In the genomic region with DNA sequence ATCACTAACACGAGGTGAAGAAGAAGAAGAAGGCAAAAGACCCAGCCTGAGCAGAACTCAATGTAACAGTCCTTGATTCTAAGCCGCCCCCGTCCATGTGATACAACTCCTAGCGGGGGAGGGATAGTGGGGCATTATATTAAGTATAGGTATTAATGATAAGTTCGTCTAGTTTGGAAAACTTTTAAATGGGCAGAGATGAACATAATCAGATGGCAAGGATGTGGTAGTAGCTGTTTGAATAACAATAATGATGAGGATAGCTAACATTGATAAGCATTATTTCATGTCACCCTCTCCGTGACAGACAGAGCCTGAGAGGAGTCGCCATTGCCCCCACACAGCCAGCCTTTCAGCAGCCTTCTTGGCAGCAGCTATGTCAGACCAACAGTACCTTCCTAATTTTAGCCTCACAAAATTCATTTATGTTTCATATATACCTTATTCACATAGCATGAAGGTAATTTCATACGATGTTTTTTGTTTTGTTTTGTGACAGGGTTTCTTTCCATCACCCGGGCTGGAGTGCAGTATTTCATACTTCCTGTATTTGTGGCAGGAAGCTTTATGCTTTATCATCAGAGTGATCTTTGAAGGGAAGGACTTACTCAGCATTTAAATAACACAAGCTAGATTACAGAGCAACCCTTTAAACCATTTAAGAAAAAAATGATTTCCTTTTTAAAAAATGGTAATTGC, we compare ENCODE assay signal across 1 cellular context.
TF ChIP-seq lines count a peak whose summit lies in the region.

No MANE protein-coding gene starts in this region.

TF ChIP-seq in K562, 482 proteins besides CTCF, POLR2A, EP300 and RAD21 (continued from another document and continues in another):
- TF ChIP-seq, protein P1, sequence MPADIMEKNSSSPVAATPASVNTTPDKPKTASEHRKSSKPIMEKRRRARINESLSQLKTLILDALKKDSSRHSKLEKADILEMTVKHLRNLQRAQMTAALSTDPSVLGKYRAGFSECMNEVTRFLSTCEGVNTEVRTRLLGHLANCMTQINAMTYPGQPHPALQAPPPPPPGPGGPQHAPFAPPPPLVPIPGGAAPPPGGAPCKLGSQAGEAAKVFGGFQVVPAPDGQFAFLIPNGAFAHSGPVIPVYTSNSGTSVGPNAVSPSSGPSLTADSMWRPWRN (IDR thresholded peaks at IDR 0.05; ENCODE audit: low read depth) = no peak
- TF ChIP-seq ATF1 (CRISPR knock-in tag; IDR thresholded peaks at IDR 0.05) (no peak), ATF1 (tag; IDR thresholded peaks at IDR 0.05) (peak; percentile 41; the same call in 1 of the 2 replicates), PPARD (CRISPR knock-in tag; IDR thresholded peaks at IDR 0.05) (no peak), ZBTB1 (CRISPR knock-in tag; IDR thresholded peaks at IDR 0.05; ENCODE audit: borderline replicate concordance, low read depth) (no peak), SNRNP70 (optimal IDR thresholded peaks at IDR 0.05; ENCODE audit: low read depth, low read length) (no peak), L3MBTL2 (IDR thresholded peaks at IDR 0.05) (no peak; the same call in none of the 2 replicates), RFX1 (IDR thresholded peaks at IDR 0.05) (no peak), FOSL1 (tag; conservative IDR thresholded peaks at IDR 0.05) (peak; percentile 69), ZNF197 (CRISPR knock-in tag; IDR thresholded peaks at IDR 0.05; ENCODE audit: low read depth) (no peak), ELF1 (tag; IDR thresholded peaks at IDR 0.05) (peak; percentile 84), ATF7 (IDR thresholded peaks at IDR 0.05) (no peak; the same call in none of the 2 replicates), PHF20 (IDR thresholded peaks at IDR 0.05; ENCODE audit: partially characterized antibody) (peak; percentile 21), TEAD4 (IDR thresholded peaks at IDR 0.05; ENCODE audit: low read length) (peak; percentile 41; the same call in 1 of the 2 replicates), TEAD4 (CRISPR knock-in tag; IDR thresholded peaks at IDR 0.05; ENCODE audit: borderline replicate concordance) (no peak), CHCHD3 (CRISPR knock-in tag; IDR thresholded peaks at IDR 0.05) (no peak), CSDE1 (IDR thresholded peaks at IDR 0.05) (peak in 1 of 2 experiments; percentile 16; a peak in 1 of 4 replicates), ZNF766 (CRISPR knock-in tag; conservative IDR thresholded peaks at IDR 0.05) (peak; percentile 82), CHD4 (IDR thresholded peaks at IDR 0.05; ENCODE audit: insufficient read depth, insufficient replicate concordance, low read depth, low read length, poor library complexity, severe bottlenecking) (no peak), ZNF274 (IDR thresholded peaks at IDR 0.05; ENCODE audit: borderline replicate concordance, low read depth, low read length) (no peak), CBFB (CRISPR knock-in tag; IDR thresholded peaks at IDR 0.05) (no peak), POLR2AphosphoS2 (IDR thresholded peaks at IDR 0.05; ENCODE audit: low read length) (no peak), SMARCE1 (IDR thresholded peaks at IDR 0.05) (peak; percentile 57; the same call in 1 of the 2 replicates), PHTF2 (CRISPR knock-in tag; IDR thresholded peaks at IDR 0.05) (no peak), SMARCC2 (IDR thresholded peaks at IDR 0.05; ENCODE audit: low read depth) (peak; percentile 16; the same call in 1 of the 2 replicates), TCF7L2 (IDR thresholded peaks at IDR 0.05; ENCODE audit: low read depth, low read length) (no peak), CCNT2 (IDR thresholded peaks at IDR 0.05; ENCODE audit: borderline replicate concordance, extremely low read depth, insufficient read length, low read depth, low read length) (peak; percentile 17), BCL6 (CRISPR knock-in tag; IDR thresholded peaks at IDR 0.05) (no peak), TGIF2 (CRISPR knock-in tag; IDR thresholded peaks at IDR 0.05) (no peak), GABPA (tag; conservative IDR thresholded peaks at IDR 0.05; ENCODE audit: low read depth) (peak; percentile 77), RBFOX2 (IDR thresholded peaks at IDR 0.05; ENCODE audit: low read depth, low read length) (peak; percentile 50), ZEB2 (IDR thresholded peaks at IDR 0.05) (no peak), HOXB6 (CRISPR knock-in tag; IDR thresholded peaks at IDR 0.05; ENCODE audit: borderline replicate concordance) (no peak), XRCC3 (IDR thresholded peaks at IDR 0.05) (no peak), KLF6 (CRISPR knock-in tag; IDR thresholded peaks at IDR 0.05; ENCODE audit: borderline replicate concordance) (no peak), EGR1 (conservative IDR thresholded peaks at IDR 0.05) (peak; percentile 83)
- TF ChIP-seq, protein P2, sequence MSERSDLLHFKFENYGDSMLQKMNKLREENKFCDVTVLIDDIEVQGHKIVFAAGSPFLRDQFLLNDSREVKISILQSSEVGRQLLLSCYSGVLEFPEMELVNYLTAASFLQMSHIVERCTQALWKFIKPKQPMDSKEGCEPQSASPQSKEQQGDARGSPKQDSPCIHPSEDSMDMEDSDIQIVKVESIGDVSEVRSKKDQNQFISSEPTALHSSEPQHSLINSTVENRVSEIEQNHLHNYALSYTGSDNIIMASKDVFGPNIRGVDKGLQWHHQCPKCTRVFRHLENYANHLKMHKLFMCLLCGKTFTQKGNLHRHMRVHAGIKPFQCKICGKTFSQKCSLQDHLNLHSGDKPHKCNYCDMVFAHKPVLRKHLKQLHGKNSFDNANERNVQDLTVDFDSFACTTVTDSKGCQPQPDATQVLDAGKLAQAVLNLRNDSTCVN (CRISPR knock-in tag; IDR thresholded peaks at IDR 0.05) = no peak
- TF ChIP-seq, protein P3, sequence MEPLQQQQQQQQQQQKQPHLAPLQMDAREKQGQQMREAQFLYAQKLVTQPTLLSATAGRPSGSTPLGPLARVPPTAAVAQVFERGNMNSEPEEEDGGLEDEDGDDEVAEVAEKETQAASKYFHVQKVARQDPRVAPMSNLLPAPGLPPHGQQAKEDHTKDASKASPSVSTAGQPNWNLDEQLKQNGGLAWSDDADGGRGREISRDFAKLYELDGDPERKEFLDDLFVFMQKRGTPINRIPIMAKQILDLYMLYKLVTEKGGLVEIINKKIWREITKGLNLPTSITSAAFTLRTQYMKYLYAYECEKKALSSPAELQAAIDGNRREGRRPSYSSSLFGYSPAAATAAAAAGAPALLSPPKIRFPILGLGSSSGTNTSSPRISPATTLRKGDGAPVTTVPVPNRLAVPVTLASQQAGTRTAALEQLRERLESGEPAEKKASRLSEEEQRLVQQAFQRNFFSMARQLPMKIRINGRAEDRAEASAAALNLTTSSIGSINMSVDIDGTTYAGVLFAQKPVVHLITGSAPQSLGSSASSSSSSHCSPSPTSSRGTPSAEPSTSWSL (CRISPR knock-in tag; IDR thresholded peaks at IDR 0.05; ENCODE audit: borderline replicate concordance) = no peak
- TF ChIP-seq, protein P4, sequence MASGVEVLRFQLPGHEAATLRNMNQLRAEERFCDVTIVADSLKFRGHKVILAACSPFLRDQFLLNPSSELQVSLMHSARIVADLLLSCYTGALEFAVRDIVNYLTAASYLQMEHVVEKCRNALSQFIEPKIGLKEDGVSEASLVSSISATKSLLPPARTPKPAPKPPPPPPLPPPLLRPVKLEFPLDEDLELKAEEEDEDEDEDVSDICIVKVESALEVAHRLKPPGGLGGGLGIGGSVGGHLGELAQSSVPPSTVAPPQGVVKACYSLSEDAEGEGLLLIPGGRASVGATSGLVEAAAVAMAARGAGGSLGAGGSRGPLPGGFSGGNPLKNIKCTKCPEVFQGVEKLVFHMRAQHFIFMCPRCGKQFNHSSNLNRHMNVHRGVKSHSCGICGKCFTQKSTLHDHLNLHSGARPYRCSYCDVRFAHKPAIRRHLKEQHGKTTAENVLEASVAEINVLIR (CRISPR knock-in tag; IDR thresholded peaks at IDR 0.05) = no peak
- TF ChIP-seq, protein P5, sequence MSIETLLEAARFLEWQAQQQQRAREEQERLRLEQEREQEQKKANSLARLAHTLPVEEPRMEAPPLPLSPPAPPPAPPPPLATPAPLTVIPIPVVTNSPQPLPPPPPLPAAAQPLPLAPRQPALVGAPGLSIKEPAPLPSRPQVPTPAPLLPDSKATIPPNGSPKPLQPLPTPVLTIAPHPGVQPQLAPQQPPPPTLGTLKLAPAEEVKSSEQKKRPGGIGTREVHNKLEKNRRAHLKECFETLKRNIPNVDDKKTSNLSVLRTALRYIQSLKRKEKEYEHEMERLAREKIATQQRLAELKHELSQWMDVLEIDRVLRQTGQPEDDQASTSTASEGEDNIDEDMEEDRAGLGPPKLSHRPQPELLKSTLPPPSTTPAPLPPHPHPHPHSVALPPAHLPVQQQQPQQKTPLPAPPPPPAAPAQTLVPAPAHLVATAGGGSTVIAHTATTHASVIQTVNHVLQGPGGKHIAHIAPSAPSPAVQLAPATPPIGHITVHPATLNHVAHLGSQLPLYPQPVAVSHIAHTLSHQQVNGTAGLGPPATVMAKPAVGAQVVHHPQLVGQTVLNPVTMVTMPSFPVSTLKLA (conservative IDR thresholded peaks at IDR 0.05) = peak in 1 of 2 experiments; percentile 37; a peak in 2 of 4 replicates
- TF ChIP-seq, protein P6, sequence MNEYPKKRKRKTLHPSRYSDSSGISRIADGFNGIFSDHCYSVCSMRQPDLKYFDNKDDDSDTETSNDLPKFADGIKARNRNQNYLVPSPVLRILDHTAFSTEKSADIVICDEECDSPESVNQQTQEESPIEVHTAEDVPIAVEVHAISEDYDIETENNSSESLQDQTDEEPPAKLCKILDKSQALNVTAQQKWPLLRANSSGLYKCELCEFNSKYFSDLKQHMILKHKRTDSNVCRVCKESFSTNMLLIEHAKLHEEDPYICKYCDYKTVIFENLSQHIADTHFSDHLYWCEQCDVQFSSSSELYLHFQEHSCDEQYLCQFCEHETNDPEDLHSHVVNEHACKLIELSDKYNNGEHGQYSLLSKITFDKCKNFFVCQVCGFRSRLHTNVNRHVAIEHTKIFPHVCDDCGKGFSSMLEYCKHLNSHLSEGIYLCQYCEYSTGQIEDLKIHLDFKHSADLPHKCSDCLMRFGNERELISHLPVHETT (CRISPR knock-in tag; conservative IDR thresholded peaks at IDR 0.05 in 1 of 2, IDR thresholded peaks at IDR 0.05 in 1 of 2) = peak in 1 of 2 experiments; percentile 58; a peak in 1 of 4 replicates
- TF ChIP-seq, protein P7, sequence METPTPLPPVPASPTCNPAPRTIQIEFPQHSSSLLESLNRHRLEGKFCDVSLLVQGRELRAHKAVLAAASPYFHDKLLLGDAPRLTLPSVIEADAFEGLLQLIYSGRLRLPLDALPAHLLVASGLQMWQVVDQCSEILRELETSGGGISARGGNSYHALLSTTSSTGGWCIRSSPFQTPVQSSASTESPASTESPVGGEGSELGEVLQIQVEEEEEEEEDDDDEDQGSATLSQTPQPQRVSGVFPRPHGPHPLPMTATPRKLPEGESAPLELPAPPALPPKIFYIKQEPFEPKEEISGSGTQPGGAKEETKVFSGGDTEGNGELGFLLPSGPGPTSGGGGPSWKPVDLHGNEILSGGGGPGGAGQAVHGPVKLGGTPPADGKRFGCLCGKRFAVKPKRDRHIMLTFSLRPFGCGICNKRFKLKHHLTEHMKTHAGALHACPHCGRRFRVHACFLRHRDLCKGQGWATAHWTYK (CRISPR knock-in tag; IDR thresholded peaks at IDR 0.05) = 0 out of 2 replicates have a peak, but pooled peaks have one; percentile 42
- TF ChIP-seq, protein P8, sequence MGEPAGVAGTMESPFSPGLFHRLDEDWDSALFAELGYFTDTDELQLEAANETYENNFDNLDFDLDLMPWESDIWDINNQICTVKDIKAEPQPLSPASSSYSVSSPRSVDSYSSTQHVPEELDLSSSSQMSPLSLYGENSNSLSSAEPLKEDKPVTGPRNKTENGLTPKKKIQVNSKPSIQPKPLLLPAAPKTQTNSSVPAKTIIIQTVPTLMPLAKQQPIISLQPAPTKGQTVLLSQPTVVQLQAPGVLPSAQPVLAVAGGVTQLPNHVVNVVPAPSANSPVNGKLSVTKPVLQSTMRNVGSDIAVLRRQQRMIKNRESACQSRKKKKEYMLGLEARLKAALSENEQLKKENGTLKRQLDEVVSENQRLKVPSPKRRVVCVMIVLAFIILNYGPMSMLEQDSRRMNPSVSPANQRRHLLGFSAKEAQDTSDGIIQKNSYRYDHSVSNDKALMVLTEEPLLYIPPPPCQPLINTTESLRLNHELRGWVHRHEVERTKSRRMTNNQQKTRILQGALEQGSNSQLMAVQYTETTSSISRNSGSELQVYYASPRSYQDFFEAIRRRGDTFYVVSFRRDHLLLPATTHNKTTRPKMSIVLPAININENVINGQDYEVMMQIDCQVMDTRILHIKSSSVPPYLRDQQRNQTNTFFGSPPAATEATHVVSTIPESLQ (CRISPR knock-in tag; IDR thresholded peaks at IDR 0.05) = no peak
- TF ChIP-seq, protein P9, sequence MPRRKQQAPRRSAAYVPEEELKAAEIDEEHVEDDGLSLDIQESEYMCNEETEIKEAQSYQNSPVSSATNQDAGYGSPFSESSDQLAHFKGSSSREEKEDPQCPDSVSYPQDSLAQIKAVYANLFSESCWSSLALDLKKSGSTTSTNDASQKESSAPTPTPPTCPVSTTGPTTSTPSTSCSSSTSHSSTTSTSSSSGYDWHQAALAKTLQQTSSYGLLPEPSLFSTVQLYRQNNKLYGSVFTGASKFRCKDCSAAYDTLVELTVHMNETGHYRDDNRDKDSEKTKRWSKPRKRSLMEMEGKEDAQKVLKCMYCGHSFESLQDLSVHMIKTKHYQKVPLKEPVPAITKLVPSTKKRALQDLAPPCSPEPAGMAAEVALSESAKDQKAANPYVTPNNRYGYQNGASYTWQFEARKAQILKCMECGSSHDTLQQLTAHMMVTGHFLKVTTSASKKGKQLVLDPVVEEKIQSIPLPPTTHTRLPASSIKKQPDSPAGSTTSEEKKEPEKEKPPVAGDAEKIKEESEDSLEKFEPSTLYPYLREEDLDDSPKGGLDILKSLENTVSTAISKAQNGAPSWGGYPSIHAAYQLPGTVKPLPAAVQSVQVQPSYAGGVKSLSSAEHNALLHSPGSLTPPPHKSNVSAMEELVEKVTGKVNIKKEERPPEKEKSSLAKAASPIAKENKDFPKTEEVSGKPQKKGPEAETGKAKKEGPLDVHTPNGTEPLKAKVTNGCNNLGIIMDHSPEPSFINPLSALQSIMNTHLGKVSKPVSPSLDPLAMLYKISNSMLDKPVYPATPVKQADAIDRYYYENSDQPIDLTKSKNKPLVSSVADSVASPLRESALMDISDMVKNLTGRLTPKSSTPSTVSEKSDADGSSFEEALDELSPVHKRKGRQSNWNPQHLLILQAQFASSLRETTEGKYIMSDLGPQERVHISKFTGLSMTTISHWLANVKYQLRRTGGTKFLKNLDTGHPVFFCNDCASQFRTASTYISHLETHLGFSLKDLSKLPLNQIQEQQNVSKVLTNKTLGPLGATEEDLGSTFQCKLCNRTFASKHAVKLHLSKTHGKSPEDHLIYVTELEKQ (CRISPR knock-in tag; IDR thresholded peaks at IDR 0.05) = no peak
- TF ChIP-seq, protein P10, sequence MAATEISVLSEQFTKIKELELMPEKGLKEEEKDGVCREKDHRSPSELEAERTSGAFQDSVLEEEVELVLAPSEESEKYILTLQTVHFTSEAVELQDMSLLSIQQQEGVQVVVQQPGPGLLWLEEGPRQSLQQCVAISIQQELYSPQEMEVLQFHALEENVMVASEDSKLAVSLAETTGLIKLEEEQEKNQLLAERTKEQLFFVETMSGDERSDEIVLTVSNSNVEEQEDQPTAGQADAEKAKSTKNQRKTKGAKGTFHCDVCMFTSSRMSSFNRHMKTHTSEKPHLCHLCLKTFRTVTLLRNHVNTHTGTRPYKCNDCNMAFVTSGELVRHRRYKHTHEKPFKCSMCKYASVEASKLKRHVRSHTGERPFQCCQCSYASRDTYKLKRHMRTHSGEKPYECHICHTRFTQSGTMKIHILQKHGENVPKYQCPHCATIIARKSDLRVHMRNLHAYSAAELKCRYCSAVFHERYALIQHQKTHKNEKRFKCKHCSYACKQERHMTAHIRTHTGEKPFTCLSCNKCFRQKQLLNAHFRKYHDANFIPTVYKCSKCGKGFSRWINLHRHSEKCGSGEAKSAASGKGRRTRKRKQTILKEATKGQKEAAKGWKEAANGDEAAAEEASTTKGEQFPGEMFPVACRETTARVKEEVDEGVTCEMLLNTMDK (IDR thresholded peaks at IDR 0.05; ENCODE audit: borderline replicate concordance, insufficient read depth, low read depth, low read length, poor library complexity, severe bottlenecking) = no peak
